ENCODE assay signal across 11 cellular contexts in the genomic region with DNA sequence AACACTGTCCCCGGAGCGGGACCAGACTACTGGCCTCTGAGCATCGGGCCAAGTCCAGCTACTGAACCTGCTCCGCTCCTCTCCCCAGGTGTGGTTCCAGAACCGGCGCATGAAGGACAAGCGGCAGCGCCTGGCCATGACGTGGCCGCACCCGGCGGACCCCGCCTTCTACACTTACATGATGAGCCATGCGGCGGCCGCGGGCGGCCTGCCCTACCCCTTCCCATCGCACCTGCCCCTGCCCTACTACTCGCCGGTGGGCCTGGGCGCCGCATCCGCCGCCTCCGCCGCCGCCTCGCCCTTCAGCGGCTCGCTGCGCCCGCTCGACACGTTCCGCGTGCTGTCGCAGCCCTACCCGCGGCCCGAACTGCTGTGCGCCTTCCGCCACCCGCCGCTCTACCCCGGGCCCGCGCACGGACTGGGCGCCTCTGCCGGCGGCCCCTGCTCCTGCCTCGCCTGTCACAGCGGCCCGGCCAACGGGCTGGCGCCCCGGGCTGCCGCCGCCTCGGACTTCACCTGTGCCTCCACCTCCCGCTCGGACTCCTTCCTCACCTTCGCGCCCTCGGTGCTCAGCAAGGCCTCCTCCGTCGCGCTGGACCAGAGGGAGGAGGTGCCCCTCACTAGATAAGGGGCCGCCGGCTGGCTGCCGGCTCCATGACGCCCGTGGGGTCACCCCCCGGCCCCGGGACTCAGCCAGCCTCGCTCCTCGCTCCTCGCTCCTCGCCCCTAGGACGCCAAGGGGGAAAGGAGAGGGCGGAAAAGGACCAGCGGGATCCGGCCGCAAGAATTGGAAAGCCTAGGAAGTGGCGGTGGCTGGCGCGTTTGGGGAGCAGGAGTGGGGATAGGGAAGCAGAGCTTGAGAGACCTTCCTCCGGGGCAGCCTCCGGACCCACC. TPM values are rescaled to one million over a fixed set of nuclear protein-coding genes. Genes with fewer than 3 reads are reported as not detected.
A peak's percentile ranks its signal among the peaks of the same experiment; 100 is the strongest.
DNase-seq lines count a peak whose midpoint lies in the region; ATAC-seq and TF ChIP-seq lines count a peak whose summit lies in the region.
"Had no signal": no experiment of that assay in that cellular context is flagged by ENCODE, and none has a peak within 500 bp of the region (broad histone marks: within the 10 kb centered on the region; RNA-seq: fewer than 3 reads in every experiment).

No MANE protein-coding gene starts in this region.

- intact Hi-C loops in spleen (cut with DNase I; ENCODE audit: low total_unique reads) = no loop called here

- peak; percentile 25 for ATAC-seq in WTC11

- no peaks in the 10 kb centered on the region for H3K9me3 Mint-ChIP-seq in WTC11
- H3K9me3 Mint-ChIP-seq: stimulated activated naive CD8-positive, alpha-beta T cell treated with anti-CD3 and anti-CD28 coated beads, Interleukin-15, Interleukin-2, amounts not matched to agents 100 ng/mL and 50 ng/mL, for 24 hours had no signal

- peaks cover 31% of the 10 kb centered on the region for H3K4me1 ChIP-seq in HUES64 (ENCODE audit: insufficient read depth, low read length)
- peaks cover 9 to 67% (median 45%) of the 10 kb centered on the region in 6 donors for H3K4me1 ChIP-seq in spleen

- H3K27ac Mint-ChIP-seq in WTC11 = no peak overlapping the region
- H3K27ac Mint-ChIP-seq: stimulated activated naive CD8-positive, alpha-beta T cell treated with anti-CD3 and anti-CD28 coated beads, Interleukin-15, Interleukin-2, amounts not matched to agents 100 ng/mL and 50 ng/mL, for 24 hours had no signal

- H3K27me3 Mint-ChIP-seq in WTC11 (ENCODE audit: low read depth) = peaks cover 100% of the 10 kb centered on the region

- 5% methylated on average over 90 of the region's 90 CpGs for WGBS in HUES64
- 3 to 6% (median 5%) methylated on average over 69 to 90 of the region's 90 CpGs for WGBS in spleen, 5 donors

- H3K9me3 ChIP-seq in HUES64 (ENCODE audit: insufficient read depth, low read depth, low read length) (no peaks in the 10 kb centered on the region), spleen (no peaks in the 10 kb centered on the region), WERI-Rb-1 (ENCODE audit: severe bottlenecking) (peaks cover 10% of the 10 kb centered on the region)
- H3K9me3 ChIP-seq: ovary had no signal

- no peak overlapping the region for H3K9ac ChIP-seq in HUES64 (ENCODE audit: low read depth, low read length)

- no peak for DNase-seq in WTC11 (ENCODE audit: low spot score)
- DNase-seq in islet precursor cell = peak; percentile 75
- DNase-seq in spleen = no peak
- DNase-seq in SIG-M5 treated with dmso at 0.1 percent for 504 hours (lab: John Stamatoyannopoulos, UW; ENCODE audit: unreplicated experiment) = no peak
- DNase-seq in WERI-Rb-1 = no peak
- no peak for DNase-seq in SK-N-DZ (ENCODE audit: low spot score)
- DNase-seq: ovary had no signal

- H3K36me3 Mint-ChIP-seq in WTC11 = peaks cover 3% of the 10 kb centered on the region; the same call in 1 of the 2 replicates

- H3K27me3 ChIP-seq in HUES64 (ENCODE audit: insufficient read depth, low read length) (peaks cover 100% of the 10 kb centered on the region), spleen (replicated peaks in 1 of 7) (peaks cover 14 to 100% (median 100%) of the 10 kb centered on the region in 7 donors), WERI-Rb-1 (ENCODE audit: insufficient read depth, low read depth, severe bottlenecking) (peaks cover 100% of the 10 kb centered on the region)

- no peak for TF ChIP-seq POLR2A in spleen (IDR thresholded peaks at IDR 0.05)

- peak overlapping the region; percentile 43 for H3K4me3 Mint-ChIP-seq in WTC11
- H3K4me3 Mint-ChIP-seq: stimulated activated naive CD8-positive, alpha-beta T cell treated with anti-CD3 and anti-CD28 coated beads, Interleukin-15, Interleukin-2, amounts not matched to agents 100 ng/mL and 50 ng/mL, for 24 hours had no signal

- TF ChIP-seq CTCF in WTC11 (IDR thresholded peaks at IDR 0.05) (no peak), spleen (IDR thresholded peaks at IDR 0.05 in 8 of 11, conservative IDR thresholded peaks at IDR 0.05 in 3 of 11) (no peak), WERI-Rb-1 (IDR thresholded peaks at IDR 0.05; ENCODE audit: low read depth, low read length) (no peak)

- H3K4me1 Mint-ChIP-seq in WTC11 = peaks cover 51% of the 10 kb centered on the region

- CTCF ChIA-PET in WTC11 (lab: Charles Lee) = interaction anchor here (0.5 to 2.2 kb wide), 5 partner anchors 11 to 1677 kb away, joined by 3 to 9 read pairs (median 4); no protein-coding TSS in a partner anchor

- H3K27ac ChIP-seq in HUES64 (ENCODE audit: low read depth, low read length) (no peak overlapping the region), spleen (no peak overlapping the region), WERI-Rb-1 (no peak overlapping the region)
- H3K27ac ChIP-seq: ovary had no signal

- no peaks in the 10 kb centered on the region for H3K36me3 ChIP-seq in HUES64 (ENCODE audit: insufficient read depth, low read length)
- H3K36me3 ChIP-seq in spleen = no peaks in the 10 kb centered on the region
- H3K36me3 ChIP-seq in WERI-Rb-1 = no peaks in the 10 kb centered on the region
- H3K36me3 ChIP-seq: ovary had no signal

- POLR2A ChIA-PET in WTC11 (lab: Charles Lee) = no interaction called here

- peak overlapping the region; percentile 23 for H3K4me3 ChIP-seq in HUES64 (ENCODE audit: low read length)
- H3K4me3 ChIP-seq in spleen = peak overlapping the region in 7 of 8 donors; percentile 4 to 56 (median 13)
- no peak overlapping the region for H3K4me3 ChIP-seq in WERI-Rb-1 (ENCODE audit: low read depth, low read length)
- H3K4me3 ChIP-seq: ovary had no signal

TF ChIP-seq in WTC11, 78 proteins besides CTCF, POLR2A, EP300 and RAD21:
- TF ChIP-seq FOXP4 (CRISPR knock-in tag; IDR thresholded peaks at IDR 0.05) (peak; percentile 40; the same call in 1 of the 2 replicates), CREM (CRISPR knock-in tag; IDR thresholded peaks at IDR 0.05) (0 out of 2 replicates have a peak, but pooled peaks have one; percentile 34)
- TF ChIP-seq, protein P1, sequence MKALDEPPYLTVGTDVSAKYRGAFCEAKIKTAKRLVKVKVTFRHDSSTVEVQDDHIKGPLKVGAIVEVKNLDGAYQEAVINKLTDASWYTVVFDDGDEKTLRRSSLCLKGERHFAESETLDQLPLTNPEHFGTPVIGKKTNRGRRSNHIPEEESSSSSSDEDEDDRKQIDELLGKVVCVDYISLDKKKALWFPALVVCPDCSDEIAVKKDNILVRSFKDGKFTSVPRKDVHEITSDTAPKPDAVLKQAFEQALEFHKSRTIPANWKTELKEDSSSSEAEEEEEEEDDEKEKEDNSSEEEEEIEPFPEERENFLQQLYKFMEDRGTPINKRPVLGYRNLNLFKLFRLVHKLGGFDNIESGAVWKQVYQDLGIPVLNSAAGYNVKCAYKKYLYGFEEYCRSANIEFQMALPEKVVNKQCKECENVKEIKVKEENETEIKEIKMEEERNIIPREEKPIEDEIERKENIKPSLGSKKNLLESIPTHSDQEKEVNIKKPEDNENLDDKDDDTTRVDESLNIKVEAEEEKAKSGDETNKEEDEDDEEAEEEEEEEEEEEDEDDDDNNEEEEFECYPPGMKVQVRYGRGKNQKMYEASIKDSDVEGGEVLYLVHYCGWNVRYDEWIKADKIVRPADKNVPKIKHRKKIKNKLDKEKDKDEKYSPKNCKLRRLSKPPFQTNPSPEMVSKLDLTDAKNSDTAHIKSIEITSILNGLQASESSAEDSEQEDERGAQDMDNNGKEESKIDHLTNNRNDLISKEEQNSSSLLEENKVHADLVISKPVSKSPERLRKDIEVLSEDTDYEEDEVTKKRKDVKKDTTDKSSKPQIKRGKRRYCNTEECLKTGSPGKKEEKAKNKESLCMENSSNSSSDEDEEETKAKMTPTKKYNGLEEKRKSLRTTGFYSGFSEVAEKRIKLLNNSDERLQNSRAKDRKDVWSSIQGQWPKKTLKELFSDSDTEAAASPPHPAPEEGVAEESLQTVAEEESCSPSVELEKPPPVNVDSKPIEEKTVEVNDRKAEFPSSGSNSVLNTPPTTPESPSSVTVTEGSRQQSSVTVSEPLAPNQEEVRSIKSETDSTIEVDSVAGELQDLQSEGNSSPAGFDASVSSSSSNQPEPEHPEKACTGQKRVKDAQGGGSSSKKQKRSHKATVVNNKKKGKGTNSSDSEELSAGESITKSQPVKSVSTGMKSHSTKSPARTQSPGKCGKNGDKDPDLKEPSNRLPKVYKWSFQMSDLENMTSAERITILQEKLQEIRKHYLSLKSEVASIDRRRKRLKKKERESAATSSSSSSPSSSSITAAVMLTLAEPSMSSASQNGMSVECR (CRISPR knock-in tag; IDR thresholded peaks at IDR 0.05; ENCODE audit: borderline replicate concordance) = no peak

RNA-seq across cellular contexts. Expression of gene EVX1, which starts 3.4 kb away (rescaled TPM):
- 3.3 TPM for polyA plus RNA-seq in HUES64 (2013, experiment 1 of 2)
- 3.9 TPM for polyA plus RNA-seq in HUES64 (2013, experiment 2 of 2)
- total RNA-seq in WTC11 (2021) = not detected in 3 replicates
- not detected for total RNA-seq in spleen
- polyA plus RNA-seq in spleen = not detected
- not detected in 2 replicates for polyA plus RNA-seq in SK-N-DZ (2014; cell fraction: cytosol; rRNA removed)
- not detected in 2 replicates for polyA plus RNA-seq in SK-N-DZ (2014; cell fraction: nucleus; rRNA removed)
- total RNA-seq: epithelial cell of proximal tubule, LHCN-M2, ovary had no signal
- polyA plus RNA-seq: ovary had no signal

RNA-seq across cellular contexts. Expression of gene HOXA13, which starts 46.2 kb away (rescaled TPM):
- polyA plus RNA-seq in HUES64 (2013, experiment 1 of 2) = 0.05 TPM
- polyA plus RNA-seq in HUES64 (2013, experiment 2 of 2) = 0.06 TPM
- total RNA-seq in WTC11 (2021) (not detected in 3 replicates), spleen (not detected)
- polyA plus RNA-seq in spleen = not detected
- polyA plus RNA-seq in SK-N-DZ (2014; cell fraction: cytosol; rRNA removed) = not detected in 2 replicates
- polyA plus RNA-seq in SK-N-DZ (2014; cell fraction: nucleus; rRNA removed) = not detected in 2 replicates
- total RNA-seq: epithelial cell of proximal tubule, ovary had no signal
